In genomic region chr11:19025799-19026406, GRCh38 we compare ENCODE assay signal across 19 cellular contexts. TPM values are rescaled to one million over a fixed set of nuclear protein-coding genes. Genes with fewer than 3 reads are reported as not detected.
DNase-seq lines count a peak whose midpoint lies in the region; ATAC-seq and TF ChIP-seq lines count a peak whose summit lies in the region.
"Had no signal": no experiment of that assay in that cellular context is flagged by ENCODE, and none has a peak within 500 bp of the region (broad histone marks: within the 10 kb centered on the region; RNA-seq: fewer than 3 reads in every experiment).

No MANE protein-coding gene starts in this region.

- TF ChIP-seq CTCF in PC-3 (conservative IDR thresholded peaks at IDR 0.05; ENCODE audit: low read depth, low read length) (no peak), epithelial cell of esophagus (IDR thresholded peaks at IDR 0.05; ENCODE audit: insufficient read depth, low read depth, low read length, missing control alignments) (no peak)

- H4K20me1 ChIP-seq in PC-3 (ENCODE audit: low read length) = no peaks in the 10 kb centered on the region

- H3K9me2 ChIP-seq in PC-3 (replicated peaks; ENCODE audit: low read length) = no peaks in the 10 kb centered on the region

- H3K36me3 ChIP-seq in PC-3 (ENCODE audit: low read depth, low read length) = no peaks in the 10 kb centered on the region
- no peaks in the 10 kb centered on the region for H3K36me3 ChIP-seq in mesodermal cell (ENCODE audit: control insufficient read depth, insufficient read depth, low read length)
- H3K36me3 ChIP-seq: transverse colon had no signal

- H3K27ac ChIP-seq in PC-3 (ENCODE audit: low read length) (no peak overlapping the region), mesodermal cell (ENCODE audit: low read depth, low read length, severe bottlenecking) (peak overlapping the region; percentile 3)
- H3K27ac ChIP-seq: transverse colon had no signal

- H3K79me2 ChIP-seq in PC-3 (ENCODE audit: low read length) = no peaks in the 10 kb centered on the region

- H3K4me2 ChIP-seq in PC-3 (ENCODE audit: low read length) = no peak overlapping the region

- H3K9ac ChIP-seq in PC-3 (ENCODE audit: low read length) = no peak overlapping the region

- H3K4me1 ChIP-seq in PC-3 (ENCODE audit: insufficient read depth, low read length) = peaks cover 19% of the 10 kb centered on the region
- H3K4me1 ChIP-seq in mesodermal cell (ENCODE audit: control insufficient read depth, insufficient read depth, low read length, poor library complexity, severe bottlenecking) = no peaks in the 10 kb centered on the region
- H3K4me1 ChIP-seq: transverse colon had no signal

- no peaks in the 10 kb centered on the region for H3K27me3 ChIP-seq in PC-3 (ENCODE audit: low read length)

- H2AFZ ChIP-seq in PC-3 (ENCODE audit: low read length) = no peak overlapping the region

- intact Hi-C loops in PC-3 (cut with micrococcal nuclease) = no loop called here

- DNase-seq in DMS53 treated with DMSO at 0.1 percent for 48 hours (lab: John Stamatoyannopoulos, UW; ENCODE audit: unreplicated experiment) = peak; percentile 9
- DNase-seq in PC-3 = peak; percentile 9
- peak; percentile 12 for DNase-seq in epithelial cell of esophagus (ENCODE audit: low read depth)
- DNase-seq in activated naive CD4-positive, alpha-beta T cell treated with Interleukin-2 at 50 U/mL for 16 hours = no peak
- DNase-seq: activated CD4-positive, alpha-beta T cell treated with anti-CD3 and anti-CD28 coated beads, Interleukin-2, amount 50 U/mL, for 4 hours; anterior cingulate cortex; C1 segment of cervical spinal cord; naive B cell; NCI-H1105; stimulated activated CD4-positive, alpha-beta T cell treated with anti-CD3 and anti-CD28 coated beads, Interleukin-2, amount 100 ng/mL, for 48 hours; transverse colon had no signal

- no peak overlapping the region for H3K4me3 ChIP-seq in PC-3 (ENCODE audit: low read length)
- H3K4me3 ChIP-seq in epithelial cell of esophagus (ENCODE audit: low read length) = no peak overlapping the region
- no peak overlapping the region for H3K4me3 ChIP-seq in mesodermal cell (ENCODE audit: extremely low read depth, insufficient read depth, low read length, poor library complexity, severe bottlenecking)
- H3K4me3 ChIP-seq: transverse colon had no signal

- H3F3A ChIP-seq in PC-3 (ENCODE audit: low read length, unreplicated experiment) = peaks cover 5% of the 10 kb centered on the region

- POLR2A ChIA-PET in PC-3 (lab: Charles Lee; ENCODE audit: unreplicated experiment) = no interaction called here

- no peaks in the 10 kb centered on the region for H3K9me3 ChIP-seq in PC-3 (ENCODE audit: low read length)
- no peaks in the 10 kb centered on the region for H3K9me3 ChIP-seq in mesodermal cell (ENCODE audit: control insufficient read depth, low read length)
- H3K9me3 ChIP-seq: transverse colon had no signal

- WGBS in mesodermal cell (ENCODE audit: insufficient coverage in 2 of 2), 2 experiments = 52 to 73% methylated on average over 3 of the region's 4 CpGs

- CTCF ChIA-PET in PC-3 (lab: Charles Lee) = no interaction called here

- ATAC-seq in PC-3 (no peak), HG03354 (IDR thresholded peaks at IDR 0.05; ENCODE audit: poor library complexity, severe bottlenecking, unreplicated experiment) (no peak), GM19467 (IDR thresholded peaks at IDR 0.05; ENCODE audit: unreplicated experiment) (no peak), GM19455 (IDR thresholded peaks at IDR 0.05; ENCODE audit: unreplicated experiment) (no peak)
- ATAC-seq: Panc1 had no signal

- no TSS peak for BruUV-seq in PC-3 (replicated peaks; lab: Mats Ljungman, UMichigan)

RNA-seq across cellular contexts. Expression of gene MRGPRX2, which starts 34.6 kb away (rescaled TPM):
- not detected in 2 replicates for total RNA-seq in PC-3 (2014; rRNA removed)
- polyA plus RNA-seq in mesodermal cell (2013, experiment 1 of 2) = not detected
- polyA plus RNA-seq in mesodermal cell (2013, experiment 2 of 2) = not detected
- total RNA-seq: frontal cortex; NCI-H460; T-helper 2 cell treated with Interferon-gamma antibody and Interleukin-4, amounts not matched to agents 100 ng/mL and 5 ng/mL, for 36 hours; transverse colon had no signal
